Comparison of ENCODE assay signal across 13 cellular contexts in genomic region chr15:80070840-80071239, GRCh38. TPM values are rescaled to one million over a fixed set of nuclear protein-coding genes. Genes with fewer than 3 reads are reported as not detected.
DNase-seq lines count a peak whose midpoint lies in the region; ATAC-seq and TF ChIP-seq lines count a peak whose summit lies in the region.
"Had no signal": no experiment of that assay in that cellular context is flagged by ENCODE, and none has a peak within 500 bp of the region (broad histone marks: within the 10 kb centered on the region; RNA-seq: fewer than 3 reads in every experiment).

No MANE protein-coding gene starts in this region.

- peaks cover 20% of the 10 kb centered on the region for H3K4me1 Mint-ChIP-seq in MCF 10A (ENCODE audit: insufficient read depth, unreplicated experiment)
- peaks cover 75% of the 10 kb centered on the region for H3K4me1 Mint-ChIP-seq in activated T-cell treated with anti-CD3 and anti-CD28 coated beads, Interleukin-2, amount 50 U/mL, for 24 hours (ENCODE audit: low read depth)

- peaks cover 14% of the 10 kb centered on the region for H3K36me3 Mint-ChIP-seq in MCF 10A (ENCODE audit: insufficient read depth, unreplicated experiment)
- H3K36me3 Mint-ChIP-seq in activated T-cell treated with anti-CD3 and anti-CD28 coated beads, Interleukin-2, amount 50 U/mL, for 24 hours (ENCODE audit: low read depth) = peaks cover 8% of the 10 kb centered on the region

- BruUV-seq in MCF 10A (replicated peaks; lab: Mats Ljungman, UMichigan) (no TSS peak), mammary epithelial cell (replicated peaks; lab: Mats Ljungman, UMichigan) (no TSS peak)

- peak; percentile 43 for DNase-seq in MCF 10A (ENCODE audit: unreplicated experiment)
- DNase-seq in mammary epithelial cell = no peak
- peak; percentile 49 for DNase-seq in NOMO-1 treated with DMSO at 0.1 percent for 48 hours (lab: John Stamatoyannopoulos, UW; ENCODE audit: unreplicated experiment)
- DNase-seq in erythroblast (lab: John Stamatoyannopoulos, UW) = peak; percentile 22 to 25
- DNase-seq in superior temporal gyrus (ENCODE audit: extremely low spot score) = peak; percentile 45
- DNase-seq in H4 (ENCODE audit: low spot score) = no peak
- no peak for DNase-seq in activated T-cell treated with anti-CD3 and anti-CD28 coated beads, Interleukin-2, amount 50 U/mL, for 24 hours
- DNase-seq: activated T-cell treated with anti-CD3 and anti-CD28 coated beads for 4 hours, cortex of kidney, NCI-H1694 treated with DMSO at 0.1 percent for 48 hours, T-helper 9 cell had no signal

- H3K9me3 Mint-ChIP-seq in MCF 10A (ENCODE audit: unreplicated experiment) = no peaks in the 10 kb centered on the region
- H3K9me3 Mint-ChIP-seq in activated T-cell treated with anti-CD3 and anti-CD28 coated beads, Interleukin-2, amount 50 U/mL, for 24 hours = no peaks in the 10 kb centered on the region

- no peak overlapping the region for H3K4me2 ChIP-seq in mammary epithelial cell (ENCODE audit: insufficient read depth, low read depth, low read length)

- no peaks in the 10 kb centered on the region for H4K20me1 ChIP-seq in mammary epithelial cell (ENCODE audit: insufficient read depth, low read length)

- peaks cover 8% of the 10 kb centered on the region for H3K4me1 ChIP-seq in mammary epithelial cell (ENCODE audit: insufficient read depth, low read length)

- H2AFZ ChIP-seq in mammary epithelial cell (ENCODE audit: low read depth, low read length) = no peak overlapping the region
- H2AFZ ChIP-seq: parathyroid adenoma had no signal

- H3K4me3 ChIP-seq in mammary epithelial cell (replicated peaks in 1 of 3; ENCODE audit: insufficient read depth in 1 of 3, low read depth in 2 of 3, low read length in 3 of 3) = no peak overlapping the region

- no peak for ATAC-seq in GM18873 (IDR thresholded peaks at IDR 0.05; ENCODE audit: low FRiP score, unreplicated experiment)

- peak overlapping the region; percentile 22 for H3K27ac Mint-ChIP-seq in MCF 10A (ENCODE audit: low read depth, unreplicated experiment)
- H3K27ac Mint-ChIP-seq in activated T-cell treated with anti-CD3 and anti-CD28 coated beads, Interleukin-2, amount 50 U/mL, for 24 hours = no peak overlapping the region

- CTCF ChIA-PET in MCF 10A (lab: Yijun Ruan, JAX) = interaction anchor here (0.7 kb wide), 1 partner anchor 8 kb away, joined by 3 read pairs; no protein-coding TSS in a partner anchor
- CTCF ChIA-PET in mammary epithelial cell (lab: Charles Lee; ENCODE audit: low non-redundant PET) = no interaction called here

- no peaks in the 10 kb centered on the region for H3K9me3 ChIP-seq in mammary epithelial cell (replicated peaks; ENCODE audit: insufficient read depth, low read length)

- dilution Hi-C loops in mammary epithelial cell (cut with HindIII; ENCODE audit: low sequenced_read_pairs) = no loop called here

- H3K27me3 ChIP-seq in mammary epithelial cell (ENCODE audit: insufficient read depth, low read length) = no peaks in the 10 kb centered on the region

- intact Hi-C loops in MCF 10A (cut with micrococcal nuclease) = loop anchor here (5.0 kb wide), 1 partner anchor 36 kb away; no protein-coding TSS in a partner anchor
- intact Hi-C loops in mammary epithelial cell (cut with micrococcal nuclease) = loop anchor here (5.0 kb wide), 1 partner anchor 81 kb away; the partner anchor contains the start of gene FAH

- H3K79me2 ChIP-seq in mammary epithelial cell (ENCODE audit: insufficient read depth, low read length) = peaks cover 97% of the 10 kb centered on the region

- H3K9ac ChIP-seq in mammary epithelial cell (ENCODE audit: insufficient read depth, low read length) = no peak overlapping the region
- H3K9ac ChIP-seq: parathyroid adenoma had no signal

- POLR2A ChIA-PET in MCF 10A (lab: Yijun Ruan, JAX) = interaction anchor here (1.0 to 6.0 kb wide), 5 partner anchors 9 to 120 kb away, joined by 4 to 174 read pairs (median 5); partner anchors contain the start of genes FAH and ZFAND6

- TF ChIP-seq POLR2A in erythroblast (IDR thresholded peaks at IDR 0.05; ENCODE audit: low read length) = no peak

- TF ChIP-seq CTCF in MCF 10A (IDR thresholded peaks at IDR 0.05; ENCODE audit: unreplicated experiment) = no peak
- no peak for TF ChIP-seq CTCF in mammary epithelial cell (conservative IDR thresholded peaks at IDR 0.05 in 1 of 2, IDR thresholded peaks at IDR 0.05 in 1 of 2; ENCODE audit: extremely low read depth in 1 of 2, insufficient read depth in 1 of 2, low read depth in 1 of 2, low read length in 2 of 2)

- in situ Hi-C loops in mammary epithelial cell (cut with MboI; ENCODE audit: low sequenced_read_pairs in 2 of 2) = no loop called here

- no peaks in the 10 kb centered on the region for H3K27me3 Mint-ChIP-seq in MCF 10A (ENCODE audit: insufficient read depth, unreplicated experiment)
- H3K27me3 Mint-ChIP-seq in activated T-cell treated with anti-CD3 and anti-CD28 coated beads, Interleukin-2, amount 50 U/mL, for 24 hours = no peaks in the 10 kb centered on the region

- no peak overlapping the region for H3K27ac ChIP-seq in mammary epithelial cell (ENCODE audit: insufficient read depth, low read depth, low read length)
- H3K27ac ChIP-seq: parathyroid adenoma had no signal

- no peak overlapping the region for H3K4me3 Mint-ChIP-seq in MCF 10A (ENCODE audit: unreplicated experiment)
- H3K4me3 Mint-ChIP-seq in activated T-cell treated with anti-CD3 and anti-CD28 coated beads, Interleukin-2, amount 50 U/mL, for 24 hours = no peak overlapping the region

- H3K36me3 ChIP-seq in mammary epithelial cell (ENCODE audit: insufficient read depth, low read length) = no peaks in the 10 kb centered on the region

RNA-seq across cellular contexts. Expression of gene ZFAND6, which starts 11.4 kb away (rescaled TPM):
- total RNA-seq in MCF 10A (2022) = 57.6 and 59.5 TPM in 2 replicates
- total RNA-seq in mammary epithelial cell = 100 to 1,000 TPM in 1 of 2 donors, 10 to 100 TPM in 1; 52.7 to 102 TPM
- polyA plus RNA-seq in mammary epithelial cell = 71.8 TPM
- polyA minus RNA-seq in mammary epithelial cell = 6.9 TPM
- 140 and 179 TPM in 2 replicates for total RNA-seq in H4 (2014; rRNA removed; shearing (Covaris generic))

Comparison
In these comparisons a context has a peak if more than half of its experiments do, and no peak if none do; other contexts are left out.
1. DNase-seq: peak in MCF 10A (single experiment), NOMO-1 treated with DMSO at 0.1 percent for 48 hours (single experiment), erythroblast (2 of 2) and superior temporal gyrus (single experiment); none in mammary epithelial cell (single experiment), H4 (single experiment) and activated T-cell treated with anti-CD3 and anti-CD28 coated beads, Interleukin-2, amount 50 U/mL, for 24 hours (single experiment).